21 cellular contexts compared by ENCODE assay signal in the genomic region with DNA sequence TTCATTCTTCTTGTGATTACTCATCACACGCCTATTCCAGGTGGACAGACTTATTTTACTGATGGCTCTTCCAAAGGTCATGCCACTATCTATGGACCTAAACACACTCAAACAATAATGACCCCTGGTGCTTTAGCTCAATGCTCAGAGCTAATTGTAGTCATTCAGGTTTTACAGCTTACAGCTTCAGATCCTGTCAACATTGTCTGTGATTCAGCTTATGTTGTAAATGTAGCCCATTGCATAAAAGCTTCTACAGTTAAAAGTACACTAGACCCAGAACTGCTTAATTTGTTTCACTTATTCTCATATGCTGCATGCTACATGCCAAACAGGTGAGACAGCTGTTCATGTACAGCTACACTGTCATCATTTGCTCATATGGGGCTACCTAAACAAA. TPM values are rescaled to one million over a fixed set of nuclear protein-coding genes. Genes with fewer than 3 reads are reported as not detected.
DNase-seq lines count a peak whose midpoint lies in the region; ATAC-seq and TF ChIP-seq lines count a peak whose summit lies in the region.
"Had no signal": no experiment of that assay in that cellular context is flagged by ENCODE, and none has a peak within 500 bp of the region (broad histone marks: within the 10 kb centered on the region; RNA-seq: fewer than 3 reads in every experiment).

No MANE protein-coding gene starts in this region.

- H3K4me3 Mint-ChIP-seq in Calu3 (ENCODE audit: low read depth, unreplicated experiment): no peak overlapping the region
- no peak overlapping the region for H3K4me3 Mint-ChIP-seq in HFFc6
- H3K4me3 Mint-ChIP-seq in mesothelial cell of epicardium: no peak overlapping the region
- H3K4me3 Mint-ChIP-seq: activated CD4-positive, alpha-beta memory T cell treated with anti-CD3 and anti-CD28 coated beads, Interleukin-2, amount 10 ng/mL, durations not matched to agents 7 days and 5 days; activated naive CD8-positive, alpha-beta T cell treated with anti-CD3 and anti-CD28 coated beads, Interleukin-2, amount 50 U/mL, for 24 hours; brain; endodermal cell; nephron had no signal

- H3K27me3 Mint-ChIP-seq in Calu3 (ENCODE audit: unreplicated experiment) (no peaks in the 10 kb centered on the region), HFFc6 (ENCODE audit: insufficient read depth) (peaks cover 2% of the 10 kb centered on the region), mesothelial cell of epicardium (ENCODE audit: low read depth) (peaks cover 7% of the 10 kb centered on the region)

- BruUV-seq in Calu3 (replicated peaks; lab: Mats Ljungman, UMichigan): no TSS peak

- H3K27ac Mint-ChIP-seq in Calu3 (ENCODE audit: unreplicated experiment) (peak overlapping the region; percentile 24), HFFc6 (no peak overlapping the region), mesothelial cell of epicardium (peak overlapping the region; percentile 66)
- H3K27ac Mint-ChIP-seq: activated CD4-positive, alpha-beta memory T cell treated with anti-CD3 and anti-CD28 coated beads, Interleukin-2, amount 10 ng/mL, durations not matched to agents 7 days and 5 days; activated naive CD8-positive, alpha-beta T cell treated with anti-CD3 and anti-CD28 coated beads, Interleukin-2, amount 50 U/mL, for 24 hours; endodermal cell; nephron had no signal

- H3K36me3 Mint-ChIP-seq in Calu3 (ENCODE audit: insufficient read depth, unreplicated experiment) (no peaks in the 10 kb centered on the region), HFFc6 (ENCODE audit: low read depth) (peaks cover 6% of the 10 kb centered on the region), mesothelial cell of epicardium (peaks cover 9% of the 10 kb centered on the region)
- H3K36me3 Mint-ChIP-seq: brain had no signal

- H3K9me3 ChIP-seq in RWPE2 (ENCODE audit: severe bottlenecking): peaks cover 3% of the 10 kb centered on the region
- H3K9me3 ChIP-seq: heart left ventricle, sigmoid colon had no signal

- CTCF ChIA-PET in Calu3 (lab: Charles Lee): interaction anchor here (0.9 kb wide), 1 partner anchor 24 kb away, joined by 5 read pairs; no protein-coding TSS in a partner anchor

- DNase-seq in Calu3 (no peak), HFFc6 (peak; percentile 34), RWPE2 (ENCODE audit: low spot score) (no peak), mesothelial cell of epicardium (ENCODE audit: low spot score in 2 of 2, unreplicated experiment in 2 of 2) (no peak), NCI-H2081 treated with DMSO at 0.1 percent for 48 hours (lab: John Stamatoyannopoulos, UW) (no peak), SHP77 treated with DMSO at 0.1 percent for 48 hours (lab: John Stamatoyannopoulos, UW) (no peak), omental fat pad (ENCODE audit: low spot score) (no peak)
- DNase-seq: activated CD4-positive, alpha-beta memory T cell treated with anti-CD3 and anti-CD28 coated beads, Interleukin-2, amount 10 ng/mL, durations not matched to agents 7 days and 5 days; activated effector memory CD4-positive, alpha-beta T cell treated with anti-CD3 and anti-CD28 coated beads, Interleukin-2, amount 50 U/mL, for 16 hours; activated naive CD8-positive, alpha-beta T cell treated with anti-CD3 and anti-CD28 coated beads, Interleukin-2, amount 50 U/mL, for 24 hours; GDM1; H7; heart left ventricle; NCI-H524 treated with DMSO at 0.1 percent for 48 hours; sigmoid colon had no signal

- H3K4me3 ChIP-seq in RWPE2 (ENCODE audit: severe bottlenecking): no peak overlapping the region
- H3K4me3 ChIP-seq: coronary artery, heart left ventricle, sigmoid colon had no signal

- TF ChIP-seq CTCF in Calu3 (IDR thresholded peaks at IDR 0.05; ENCODE audit: unreplicated experiment) (no peak), HFFc6 (IDR thresholded peaks at IDR 0.05) (no peak), RWPE2 (IDR thresholded peaks at IDR 0.05; ENCODE audit: poor library complexity, severe bottlenecking) (no peak), mesothelial cell of epicardium (IDR thresholded peaks at IDR 0.05; ENCODE audit: unreplicated experiment) (no peak), omental fat pad (IDR thresholded peaks at IDR 0.05) (no peak)

- peak; percentile 69 for ATAC-seq in RWPE2 (ENCODE audit: low read depth)
- ATAC-seq in GM19452 (IDR thresholded peaks at IDR 0.05; ENCODE audit: unreplicated experiment): no peak
- ATAC-seq in omental fat pad (ENCODE audit: low FRiP score): no peak
- ATAC-seq: activated CD4-positive, CD25-positive, alpha-beta regulatory T cell treated with anti-CD3 and anti-CD28 coated beads, Interleukin-2, amount 50 U/mL, for 24 hours; activated naive CD8-positive, alpha-beta T cell treated with anti-CD3 and anti-CD28 coated beads, Interleukin-2, amount 50 U/mL, for 24 hours; heart left ventricle had no signal

- peak overlapping the region; percentile 33 for H3K27ac ChIP-seq in RWPE2 (ENCODE audit: poor library complexity, severe bottlenecking)
- H3K27ac ChIP-seq: coronary artery, heart left ventricle, sigmoid colon had no signal

- peaks cover 6% of the 10 kb centered on the region for H3K9me3 Mint-ChIP-seq in Calu3 (ENCODE audit: low read depth, unreplicated experiment)
- H3K9me3 Mint-ChIP-seq in HFFc6: peaks cover 6% of the 10 kb centered on the region
- peaks cover 4% of the 10 kb centered on the region for H3K9me3 Mint-ChIP-seq in mesothelial cell of epicardium
- H3K9me3 Mint-ChIP-seq: activated naive CD8-positive, alpha-beta T cell treated with anti-CD3 and anti-CD28 coated beads, Interleukin-2, amount 50 U/mL, for 24 hours had no signal

- no peaks in the 10 kb centered on the region for H3K36me3 ChIP-seq in RWPE2 (ENCODE audit: low read depth)
- H3K36me3 ChIP-seq: heart left ventricle, sigmoid colon had no signal

- intact Hi-C loops in Calu3 (cut with micrococcal nuclease; ENCODE audit: unreplicated experiment): no loop called here

- peaks cover 13% of the 10 kb centered on the region for H3K4me1 ChIP-seq in RWPE2 (ENCODE audit: insufficient read depth, poor library complexity, severe bottlenecking)
- H3K4me1 ChIP-seq: sigmoid colon had no signal

- H3K4me1 Mint-ChIP-seq in Calu3 (ENCODE audit: low read depth, unreplicated experiment): peaks cover 72% of the 10 kb centered on the region
- H3K4me1 Mint-ChIP-seq in HFFc6 (ENCODE audit: low read depth): peaks cover 100% of the 10 kb centered on the region
- H3K4me1 Mint-ChIP-seq in mesothelial cell of epicardium: peaks cover 61% of the 10 kb centered on the region

- no peaks in the 10 kb centered on the region for H3K27me3 ChIP-seq in RWPE2 (ENCODE audit: insufficient read depth, poor library complexity, severe bottlenecking)
- H3K27me3 ChIP-seq: heart left ventricle, sigmoid colon had no signal

RNA-seq across cellular contexts. Expression of gene LSM3, which starts 49.2 kb away (rescaled TPM):
- total RNA-seq in Calu3 (2022) (16.7 and 17.7 TPM in 2 replicates), mesothelial cell of epicardium (9.6 to 10.9 TPM (median 9.7 TPM) in 3 replicates), omental fat pad (10 to 100 TPM in 2 of 4 donors, 1 to 10 TPM in 2; 8.0 to 12.4 (median 10.9) TPM)
- 10 to 100 TPM; 15.5 to 21.1 (median 18.7) TPM for total RNA-seq in HFFc6 (2021; fragmentation: NEBNext Ultra II Directional; extraction: Animal tissue kit (Norgen Biotek cat#: 25700))

RNA-seq across cellular contexts. Expression of gene XPC, which starts 49.5 kb away (rescaled TPM):
- total RNA-seq in Calu3 (2022) (23.8 and 24.3 TPM in 2 replicates), mesothelial cell of epicardium (47.5 to 52.0 TPM (median 47.8 TPM) in 3 replicates), omental fat pad (10 to 100 TPM; 26.5 to 47.8 (median 33.8) TPM)
- 10 to 100 TPM; 38.7 to 40.3 (median 39.5) TPM for total RNA-seq in HFFc6 (2021; fragmentation: NEBNext Ultra II Directional; extraction: Animal tissue kit (Norgen Biotek cat#: 25700))
